1 cellular context compared by ENCODE assay signal in genomic region chr13:110915057-110915873, GRCh38.
TF ChIP-seq lines count a peak whose summit lies in the region.

ANKRD10 (minus strand) TSS chr13:110915069; CDS start chr13:110914934, 135 bp downstream.

TF ChIP-seq in HepG2, 621 proteins besides CTCF, POLR2A, EP300 and RAD21 (continued from another document and continues in another):
- TF ChIP-seq ZNF333 (CRISPR knock-in tag; IDR thresholded peaks at IDR 0.05; ENCODE audit: borderline replicate concordance) (no peak), SRSF1 (optimal IDR thresholded peaks at IDR 0.05; ENCODE audit: low read depth, low read length) (no peak), ISX (CRISPR knock-in tag; conservative IDR thresholded peaks at IDR 0.05) (0 out of 2 replicates have a peak, but pooled peaks have one; percentile 45), FOXK1 (CRISPR knock-in tag; IDR thresholded peaks at IDR 0.05; ENCODE audit: borderline replicate concordance, low read depth) (no peak), ATF1 (CRISPR knock-in tag; IDR thresholded peaks at IDR 0.05) (no peak), HINFP (CRISPR knock-in tag; IDR thresholded peaks at IDR 0.05; ENCODE audit: low read depth) (no peak), MBNL3 (CRISPR knock-in tag; conservative IDR thresholded peaks at IDR 0.05) (no peak), MATR3 (CRISPR knock-in tag; IDR thresholded peaks at IDR 0.05) (no peak), RBFOX2 (IDR thresholded peaks at IDR 0.05; ENCODE audit: low read depth, low read length) (peak; percentile 86), MAF1 (CRISPR knock-in tag; IDR thresholded peaks at IDR 0.05; ENCODE audit: borderline replicate concordance) (no peak), GATAD1 (CRISPR knock-in tag; IDR thresholded peaks at IDR 0.05) (no peak), KDM5A (IDR thresholded peaks at IDR 0.05; ENCODE audit: borderline replicate concordance, low read length) (peak; percentile 71), ZNF513 (CRISPR knock-in tag; conservative IDR thresholded peaks at IDR 0.05) (no peak), FOXO1 (CRISPR knock-in tag; IDR thresholded peaks at IDR 0.05) (no peak; the same call in 1 of the 2 replicates), DZIP1 (CRISPR knock-in tag; IDR thresholded peaks at IDR 0.05) (no peak), BRF2 (CRISPR knock-in tag; IDR thresholded peaks at IDR 0.05) (no peak), ZNF569 (CRISPR knock-in tag; IDR thresholded peaks at IDR 0.05; ENCODE audit: borderline replicate concordance) (no peak), BHLHE40 (IDR thresholded peaks at IDR 0.05; ENCODE audit: low read length) (peak; percentile 31; the same call in 1 of the 2 replicates), TAF1 (CRISPR knock-in tag; IDR thresholded peaks at IDR 0.05) (peak; percentile 58), THAP9 (CRISPR knock-in tag; IDR thresholded peaks at IDR 0.05; ENCODE audit: borderline replicate concordance) (no peak), KDM6A (CRISPR knock-in tag; IDR thresholded peaks at IDR 0.05; ENCODE audit: low read depth) (no peak), SAFB2 (CRISPR knock-in tag; IDR thresholded peaks at IDR 0.05; ENCODE audit: borderline replicate concordance, low read depth) (no peak; the same call in 1 of the 2 replicates), MED13 (CRISPR knock-in tag; IDR thresholded peaks at IDR 0.05) (0 out of 2 replicates have a peak, but pooled peaks have one; percentile 16), ZNF746 (CRISPR knock-in tag; IDR thresholded peaks at IDR 0.05) (no peak), ZNF772 (CRISPR knock-in tag; IDR thresholded peaks at IDR 0.05) (peak; percentile 46), FOXC1 (CRISPR knock-in tag; IDR thresholded peaks at IDR 0.05; ENCODE audit: borderline replicate concordance) (0 out of 2 replicates have a peak, but pooled peaks have one; percentile 74), RCOR2 (CRISPR knock-in tag; IDR thresholded peaks at IDR 0.05) (no peak), FOXK2 (IDR thresholded peaks at IDR 0.05) (no peak), ZNF501 (CRISPR knock-in tag; IDR thresholded peaks at IDR 0.05) (peak; percentile 64), CENPBD1 (CRISPR knock-in tag; IDR thresholded peaks at IDR 0.05; ENCODE audit: borderline replicate concordance, low read depth) (no peak), SOX5 (CRISPR knock-in tag; IDR thresholded peaks at IDR 0.05; ENCODE audit: borderline replicate concordance) (no peak; the same call in 1 of the 2 replicates), ZNF558 (CRISPR knock-in tag; IDR thresholded peaks at IDR 0.05; ENCODE audit: borderline replicate concordance) (no peak), NR1H2 (CRISPR knock-in tag; IDR thresholded peaks at IDR 0.05; ENCODE audit: borderline replicate concordance, low read depth) (no peak), ZNF75D (CRISPR knock-in tag; IDR thresholded peaks at IDR 0.05; ENCODE audit: borderline replicate concordance) (no peak), ADNP (CRISPR knock-in tag; IDR thresholded peaks at IDR 0.05) (no peak), ZFYVE20 (CRISPR knock-in tag; IDR thresholded peaks at IDR 0.05; ENCODE audit: borderline replicate concordance, low read depth) (no peak), KMT2A (CRISPR knock-in tag; IDR thresholded peaks at IDR 0.05) (no peak), SIN3A (IDR thresholded peaks at IDR 0.05; ENCODE audit: borderline replicate concordance, low read depth, low read length) (0 out of 2 replicates have a peak, but pooled peaks have one; percentile 15), ZNF33B (CRISPR knock-in tag; IDR thresholded peaks at IDR 0.05) (no peak), ZNF703 (CRISPR knock-in tag; IDR thresholded peaks at IDR 0.05; ENCODE audit: borderline replicate concordance) (no peak), ZNF407 (CRISPR knock-in tag; IDR thresholded peaks at IDR 0.05; ENCODE audit: not compliant biosample characterization) (peak; percentile 62), ZBTB42 (CRISPR knock-in tag; IDR thresholded peaks at IDR 0.05) (no peak), USF2 (IDR thresholded peaks at IDR 0.05; ENCODE audit: low read depth, low read length) (no peak), USF2 (CRISPR knock-in tag; IDR thresholded peaks at IDR 0.05; ENCODE audit: borderline replicate concordance) (peak; percentile 50; the same call in 1 of the 2 replicates)
